ENCODE assay signal across 9 cellular contexts in the genomic region with DNA sequence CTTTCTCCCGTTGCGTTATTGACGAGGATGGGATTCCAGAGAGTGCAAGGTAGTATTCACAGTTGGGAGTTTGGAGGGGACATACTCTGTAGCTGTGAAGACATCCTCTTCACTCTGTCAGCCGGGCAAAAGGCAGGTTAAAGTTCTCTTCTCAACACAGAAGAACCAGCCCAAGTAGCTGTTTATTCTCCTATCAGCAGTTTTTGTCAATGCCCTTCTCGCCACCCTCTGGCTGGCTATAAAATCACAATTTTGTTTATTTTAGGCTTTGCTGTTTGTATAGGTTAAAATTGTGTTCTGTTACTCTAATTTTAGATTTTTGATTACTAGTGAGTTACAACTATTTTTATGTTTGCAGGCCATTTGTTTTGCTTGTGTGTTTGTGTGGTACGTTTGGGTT. TPM values are rescaled to one million over a fixed set of nuclear protein-coding genes. Genes with fewer than 3 reads are reported as not detected.
DNase-seq lines count a peak whose midpoint lies in the region; ATAC-seq and TF ChIP-seq lines count a peak whose summit lies in the region.
"Had no signal": no experiment of that assay in that cellular context is flagged by ENCODE, and none has a peak within 500 bp of the region (broad histone marks: within the 10 kb centered on the region; RNA-seq: fewer than 3 reads in every experiment).

No MANE protein-coding gene starts in this region.

- H3K4me1 ChIP-seq in adipocyte (ENCODE audit: control insufficient read depth, insufficient read depth, low read length) (peaks cover 15% of the 10 kb centered on the region), transverse colon (peaks cover 0 to 5% (median 0%) of the 10 kb centered on the region in 4 donors)
- no peaks in the 10 kb centered on the region for H3K4me1 ChIP-seq in naive thymus-derived CD4-positive, alpha-beta T cell (ENCODE audit: control insufficient read depth in 2 of 2, insufficient read depth in 2 of 2, low read length in 2 of 2)

- H3K9ac ChIP-seq in adipocyte (ENCODE audit: low read length) = no peak overlapping the region

- peaks cover 0 to 8% (median 6%) of the 10 kb centered on the region in 5 donors for H3K36me3 Mint-ChIP-seq in naive thymus-derived CD4-positive, alpha-beta T cell
- H3K36me3 Mint-ChIP-seq in activated T-helper 1 cell treated with anti-CD3 and anti-CD28 coated beads, Interleukin-12 subunit alpha, Interleukin-12 subunit beta, Interleukin-2, Interleukin-4 antibody, amounts not matched to agents 30 ng/mL and 10 ng/mL and 1 ng/mL, durations not matched to agents 14 hours and 24 hours and 36 hours (ENCODE audit: low read depth) = no peaks in the 10 kb centered on the region

- H3K27ac ChIP-seq in HL-60 (replicated peaks) (no peak overlapping the region), transverse colon (no peak overlapping the region)
- H3K27ac ChIP-seq in naive thymus-derived CD4-positive, alpha-beta T cell (ENCODE audit: low read depth, low read length) = no peak overlapping the region
- H3K27ac ChIP-seq: spleen had no signal

- H3K36me3 ChIP-seq in adipocyte (ENCODE audit: control insufficient read depth, insufficient read depth, low read length, severe bottlenecking) (no peaks in the 10 kb centered on the region), transverse colon (no peaks in the 10 kb centered on the region)
- H3K36me3 ChIP-seq in naive thymus-derived CD4-positive, alpha-beta T cell (ENCODE audit: control insufficient read depth in 2 of 3, insufficient read depth in 3 of 3, low read length in 3 of 3) = no peaks in the 10 kb centered on the region
- H3K36me3 ChIP-seq: spleen had no signal

- no peak for TF ChIP-seq POLR2A in transverse colon (IDR thresholded peaks at IDR 0.05)

- TF ChIP-seq CTCF in HL-60 (IDR thresholded peaks at IDR 0.05; ENCODE audit: insufficient read depth, low read length) = peak; percentile 19
- peak in 2 of 5 experiments; percentile 13 to 20 for TF ChIP-seq CTCF in transverse colon (IDR thresholded peaks at IDR 0.05)

- TF ChIP-seq EP300 in transverse colon (IDR thresholded peaks at IDR 0.05; ENCODE audit: low read depth) = no peak

- peaks cover 0 to 37% (median 0%) of the 10 kb centered on the region in 5 donors for H3K27me3 Mint-ChIP-seq in naive thymus-derived CD4-positive, alpha-beta T cell
- peaks cover 24% of the 10 kb centered on the region for H3K27me3 Mint-ChIP-seq in activated T-helper 1 cell treated with anti-CD3 and anti-CD28 coated beads, Interleukin-12 subunit alpha, Interleukin-12 subunit beta, Interleukin-2, Interleukin-4 antibody, amounts not matched to agents 30 ng/mL and 10 ng/mL and 1 ng/mL, durations not matched to agents 14 hours and 24 hours and 36 hours (ENCODE audit: insufficient read depth)

- no peak overlapping the region for H3K4me3 ChIP-seq in HL-60 (replicated peaks; ENCODE audit: insufficient read depth, low read length)
- H3K4me3 ChIP-seq in adipocyte (ENCODE audit: low read length) = no peak overlapping the region
- no peak overlapping the region for H3K4me3 ChIP-seq in naive thymus-derived CD4-positive, alpha-beta T cell (ENCODE audit: low read length)
- no peak overlapping the region for H3K4me3 ChIP-seq in transverse colon
- H3K4me3 ChIP-seq: spleen had no signal

- H3K27ac Mint-ChIP-seq in naive thymus-derived CD4-positive, alpha-beta T cell = peak overlapping the region in 1 of 9 donors; percentile 38
- no peak overlapping the region for H3K27ac Mint-ChIP-seq in activated T-helper 1 cell treated with anti-CD3 and anti-CD28 coated beads, Interleukin-12 subunit alpha, Interleukin-12 subunit beta, Interleukin-2, Interleukin-4 antibody, amounts not matched to agents 30 ng/mL and 10 ng/mL and 1 ng/mL, durations not matched to agents 14 hours and 24 hours and 36 hours

- CTCF ChIA-PET in naive thymus-derived CD4-positive, alpha-beta T cell (lab: Charles Lee) = interaction anchor here (0.6 to 2.4 kb wide), 6 partner anchors 15 to 162 kb away, joined by 3 to 12 read pairs (median 6); no protein-coding TSS in a partner anchor

- peaks cover 0 to 6% (median 0%) of the 10 kb centered on the region in 7 donors for H3K4me1 Mint-ChIP-seq in naive thymus-derived CD4-positive, alpha-beta T cell
- H3K4me1 Mint-ChIP-seq in activated T-helper 1 cell treated with anti-CD3 and anti-CD28 coated beads, Interleukin-12 subunit alpha, Interleukin-12 subunit beta, Interleukin-2, Interleukin-4 antibody, amounts not matched to agents 30 ng/mL and 10 ng/mL and 1 ng/mL, durations not matched to agents 14 hours and 24 hours and 36 hours (ENCODE audit: low read depth) = no peaks in the 10 kb centered on the region

- peak; percentile 5 for DNase-seq in DMS114 treated with DMSO at 0.1 percent for 48 hours (lab: John Stamatoyannopoulos, UW; ENCODE audit: unreplicated experiment)
- DNase-seq in HL-60 (ENCODE audit: low read depth in 1 of 2, low spot score in 1 of 2) = peak in 1 of 2 experiments; percentile 55
- DNase-seq in adipocyte (ENCODE audit: low read depth) = peak; percentile 16
- DNase-seq in naive thymus-derived CD4-positive, alpha-beta T cell = peak in 6 of 9 donors; percentile 12 to 59 (median 41)
- DNase-seq in activated T-helper 1 cell treated with anti-CD3 and anti-CD28 coated beads, Interleukin-12 subunit alpha, Interleukin-12 subunit beta, Interleukin-2, Interleukin-4 antibody, amounts not matched to agents 30 ng/mL and 10 ng/mL and 1 ng/mL, durations not matched to agents 14 hours and 24 hours and 36 hours (ENCODE audit: low spot score) = no peak
- DNase-seq in NCI-H510A (lab: John Stamatoyannopoulos, UW) = no peak
- DNase-seq in transverse colon = no peak
- DNase-seq: spleen had no signal

- intact Hi-C loops in naive thymus-derived CD4-positive, alpha-beta T cell (cut with micrococcal nuclease) = loop anchor here (1.0 to 10.0 kb wide), 4 partner anchors 64 to 162 kb away; a partner anchor contains a TSS
- intact Hi-C loops in activated T-helper 1 cell treated with anti-CD3 and anti-CD28 coated beads, Interleukin-12 subunit alpha, Interleukin-12 subunit beta, Interleukin-2, Interleukin-4 antibody, amounts not matched to agents 30 ng/mL and 10 ng/mL and 1 ng/mL, durations not matched to agents 14 hours and 24 hours and 36 hours (cut with micrococcal nuclease) = no loop called here
- intact Hi-C loops in transverse colon (cut with DNase I; ENCODE audit: low total_unique reads) = no loop called here

- WGBS in transverse colon (ENCODE audit: low coverage in 1 of 2), 2 donors = 18% methylated on average over 6 of the region's 6 CpGs

- ATAC-seq in naive thymus-derived CD4-positive, alpha-beta T cell = peak; percentile 37

- H3K9me3 Mint-ChIP-seq in naive thymus-derived CD4-positive, alpha-beta T cell = peaks cover 2 to 21% (median 15%) of the 10 kb centered on the region in 11 donors
- H3K9me3 Mint-ChIP-seq in activated T-helper 1 cell treated with anti-CD3 and anti-CD28 coated beads, Interleukin-12 subunit alpha, Interleukin-12 subunit beta, Interleukin-2, Interleukin-4 antibody, amounts not matched to agents 30 ng/mL and 10 ng/mL and 1 ng/mL, durations not matched to agents 14 hours and 24 hours and 36 hours = peaks cover 20% of the 10 kb centered on the region

- peaks cover 5% of the 10 kb centered on the region for H3K9me3 ChIP-seq in adipocyte (ENCODE audit: control insufficient read depth, low read length)
- H3K9me3 ChIP-seq in naive thymus-derived CD4-positive, alpha-beta T cell (ENCODE audit: control insufficient read depth in 2 of 3, low read length in 3 of 3) = no peaks in the 10 kb centered on the region
- H3K9me3 ChIP-seq in transverse colon = peaks cover 0 to 7% of the 10 kb centered on the region in 2 donors

- H3K27me3 ChIP-seq in HL-60 (ENCODE audit: insufficient read depth, poor library complexity, severe bottlenecking) (no peaks in the 10 kb centered on the region), adipocyte (replicated peaks; ENCODE audit: control insufficient read depth, insufficient read depth, low read length) (no peaks in the 10 kb centered on the region), transverse colon (peaks cover 3% of the 10 kb centered on the region)
- H3K27me3 ChIP-seq in naive thymus-derived CD4-positive, alpha-beta T cell (ENCODE audit: control insufficient read depth in 2 of 2, insufficient read depth in 2 of 2, low read length in 2 of 2) = no peaks in the 10 kb centered on the region
- H3K27me3 ChIP-seq: spleen had no signal

- H3K4me3 Mint-ChIP-seq in naive thymus-derived CD4-positive, alpha-beta T cell = no peak overlapping the region
- H3K4me3 Mint-ChIP-seq in activated T-helper 1 cell treated with anti-CD3 and anti-CD28 coated beads, Interleukin-12 subunit alpha, Interleukin-12 subunit beta, Interleukin-2, Interleukin-4 antibody, amounts not matched to agents 30 ng/mL and 10 ng/mL and 1 ng/mL, durations not matched to agents 14 hours and 24 hours and 36 hours = no peak overlapping the region

- POLR2A ChIA-PET in naive thymus-derived CD4-positive, alpha-beta T cell (lab: Charles Lee) = interaction anchor here (0.6 to 1.2 kb wide), 3 partner anchors 53 to 131 kb away, joined by 3 to 4 read pairs (median 3); a partner anchor contains a TSS

- in situ Hi-C loops in transverse colon (cut with MboI; ENCODE audit: low pct_ligation_motif_present in 1 of 4, low pct_unique_long_range_greater_than_20kb in 1 of 4, low sequenced_read_pairs in 3 of 4) = loop anchor here in 3 of 4 donors (25.0 kb wide), 1 partner anchor 609 kb away; no protein-coding TSS in a partner anchor

RNA-seq across cellular contexts. Expression of a gene that starts 37.9 kb away (rescaled TPM):
- not detected for total RNA-seq in naive thymus-derived CD4-positive, alpha-beta T cell
- not detected for polyA plus RNA-seq in naive thymus-derived CD4-positive, alpha-beta T cell
- not detected in 2 replicates for total RNA-seq in activated T-helper 1 cell treated with anti-CD3 and anti-CD28 coated beads, Interleukin-12 subunit alpha, Interleukin-12 subunit beta, Interleukin-2, Interleukin-4 antibody, amounts not matched to agents 30 ng/mL and 10 ng/mL and 1 ng/mL, durations not matched to agents 14 hours and 24 hours and 36 hours
- total RNA-seq in transverse colon = not detected
- total RNA-seq: spleen; T-helper 1 cell treated with Interleukin-12 subunit alpha and Interleukin-12 subunit beta and Interleukin-4 antibody, amounts not matched to agents 30 ng/mL and 1 ng/mL, for 36 hours had no signal

RNA-seq across cellular contexts. Expression of a gene that starts 52.8 kb away (rescaled TPM):
- 1 to 10 TPM in 1 of 5 experiments, under 1 TPM in 2, not detected in 2; 0.73 to 1.4 (median 0.97) TPM for total RNA-seq in naive thymus-derived CD4-positive, alpha-beta T cell
- polyA plus RNA-seq in naive thymus-derived CD4-positive, alpha-beta T cell = not detected
- 0.56 and 0.78 TPM in 2 replicates for total RNA-seq in activated T-helper 1 cell treated with anti-CD3 and anti-CD28 coated beads, Interleukin-12 subunit alpha, Interleukin-12 subunit beta, Interleukin-2, Interleukin-4 antibody, amounts not matched to agents 30 ng/mL and 10 ng/mL and 1 ng/mL, durations not matched to agents 14 hours and 24 hours and 36 hours
- 1 to 10 TPM in 1 of 4 donors, not detected in 3; 1.5 TPM for total RNA-seq in transverse colon

Comparison
In these comparisons a context has a peak if more than half of its experiments do, and no peak if none do; other contexts are left out.
1. DNase-seq: peak in DMS114 treated with DMSO at 0.1 percent for 48 hours (single experiment), adipocyte (single experiment) and naive thymus-derived CD4-positive, alpha-beta T cell (6 of 9); none in activated T-helper 1 cell treated with anti-CD3 and anti-CD28 coated beads, Interleukin-12 subunit alpha, Interleukin-12 subunit beta, Interleukin-2, Interleukin-4 antibody, amounts not matched to agents 30 ng/mL and 10 ng/mL and 1 ng/mL, durations not matched to agents 14 hours and 24 hours and 36 hours (single experiment), NCI-H510A (single experiment) and transverse colon (single experiment).
2. intact Hi-C loops: an anchor here in naive thymus-derived CD4-positive, alpha-beta T cell (1.0 to 10.0 kb wide); none called in activated T-helper 1 cell treated with anti-CD3 and anti-CD28 coated beads, Interleukin-12 subunit alpha, Interleukin-12 subunit beta, Interleukin-2, Interleukin-4 antibody, amounts not matched to agents 30 ng/mL and 10 ng/mL and 1 ng/mL, durations not matched to agents 14 hours and 24 hours and 36 hours and transverse colon.